14 cellular contexts compared by ENCODE assay signal in genomic region chr13:21048901-21049655, GRCh38.
"Had no signal": no experiment of that assay in that cellular context is flagged by ENCODE, and none has a peak within 500 bp of the region (broad histone marks: within the 10 kb centered on the region; RNA-seq: fewer than 3 reads in every experiment).

No MANE protein-coding gene starts in this region.

- H3K9me3 Mint-ChIP-seq: activated B cell treated with CpG ODN at 0.5 μM for 24 hours; activated CD4-positive, alpha-beta T cell treated with anti-CD3 and anti-CD28 coated beads, Interleukin-2, amount 10 ng/mL, durations not matched to agents 7 days and 5 days; activated naive CD4-positive, alpha-beta T cell treated with anti-CD3 and anti-CD28 coated beads, Interleukin-2, amount 10 ng/mL, durations not matched to agents 7 days and 5 days; activated T-helper 2 cell treated with anti-CD3 and anti-CD28 coated beads, Interferon-gamma antibody, Interleukin-2, Interleukin-4, amounts not matched to agents 10 μg/mL and 5 μg/mL and 100 μg/mL, durations not matched to agents 14 hours and 24 hours and 36 hours; effector memory CD8-positive, alpha-beta T cell; memory B cell; stimulated activated effector memory CD8-positive, alpha-beta T cell treated with anti-CD3 and anti-CD28 coated beads, Interleukin-12 subunit alpha, Interleukin-12 subunit beta, amount 100 ng/mL, for 72 hours had no signal

- H3K27ac Mint-ChIP-seq: activated B cell treated with CpG ODN at 0.5 μM for 24 hours; activated CD4-positive, alpha-beta T cell treated with anti-CD3 and anti-CD28 coated beads, Interleukin-2, amount 10 ng/mL, durations not matched to agents 7 days and 5 days; activated naive CD4-positive, alpha-beta T cell treated with anti-CD3 and anti-CD28 coated beads, Interleukin-2, amount 10 ng/mL, durations not matched to agents 7 days and 5 days; activated T-helper 2 cell treated with anti-CD3 and anti-CD28 coated beads, Interferon-gamma antibody, Interleukin-2, Interleukin-4, amounts not matched to agents 10 μg/mL and 5 μg/mL and 100 μg/mL, durations not matched to agents 14 hours and 24 hours and 36 hours; memory B cell; stimulated activated effector memory CD8-positive, alpha-beta T cell treated with anti-CD3 and anti-CD28 coated beads, Interleukin-12 subunit alpha, Interleukin-12 subunit beta, amount 100 ng/mL, for 72 hours had no signal

- H3K27me3 Mint-ChIP-seq: effector memory CD8-positive, alpha-beta T cell had no signal

- H3K27me3 ChIP-seq: pancreas, transverse colon had no signal

- ATAC-seq: effector memory CD8-positive, alpha-beta T cell; pancreas; stimulated activated effector memory CD8-positive, alpha-beta T cell treated with anti-CD3 and anti-CD28 coated beads, Interleukin-12 subunit alpha, Interleukin-12 subunit beta, amount 100 ng/mL, for 72 hours had no signal

- DNase-seq: activated B cell treated with CpG ODN at 0.5 μM for 24 hours; activated CD4-positive, alpha-beta T cell treated with anti-CD3 and anti-CD28 coated beads, Interleukin-2, amount 10 ng/mL, durations not matched to agents 7 days and 5 days; activated CD8-positive, alpha-beta memory T cell treated with anti-CD3 and anti-CD28 coated beads for 24 hours; activated naive CD4-positive, alpha-beta T cell treated with anti-CD3 and anti-CD28 coated beads, Interleukin-2, amount 10 ng/mL, durations not matched to agents 7 days and 5 days; effector memory CD8-positive, alpha-beta T cell; erythroblast; left ventricle myocardium inferior; pancreas; transverse colon had no signal

- H3K4me3 Mint-ChIP-seq: activated B cell treated with CpG ODN at 0.5 μM for 24 hours; activated CD4-positive, alpha-beta T cell treated with anti-CD3 and anti-CD28 coated beads, Interleukin-2, amount 10 ng/mL, durations not matched to agents 7 days and 5 days; activated naive CD4-positive, alpha-beta T cell treated with anti-CD3 and anti-CD28 coated beads, Interleukin-2, amount 10 ng/mL, durations not matched to agents 7 days and 5 days; effector memory CD8-positive, alpha-beta T cell; memory B cell; stimulated activated effector memory CD8-positive, alpha-beta T cell treated with anti-CD3 and anti-CD28 coated beads, Interleukin-12 subunit alpha, Interleukin-12 subunit beta, amount 100 ng/mL, for 72 hours had no signal

- H3K36me3 Mint-ChIP-seq: activated naive CD4-positive, alpha-beta T cell treated with anti-CD3 and anti-CD28 coated beads, Interleukin-2, amount 10 ng/mL, durations not matched to agents 7 days and 5 days; memory B cell had no signal

- H3K4me1 Mint-ChIP-seq: memory B cell had no signal

- H3K9me3 ChIP-seq: left ventricle myocardium inferior, pancreas, transverse colon had no signal

- H3K36me3 ChIP-seq: left ventricle myocardium inferior, transverse colon had no signal

- H3K27ac ChIP-seq: left ventricle myocardium inferior, pancreas, skin epidermis, transverse colon had no signal

- FAIRE-seq: islet of Langerhans, pancreas had no signal

- H3K4me1 ChIP-seq: pancreas had no signal

- H3K4me3 ChIP-seq: left ventricle myocardium inferior, pancreas, skin epidermis, transverse colon had no signal
